1 cellular context compared by ENCODE assay signal in genomic region chr6:73049971-73050594, GRCh38.
TF ChIP-seq lines count a peak whose summit lies in the region.

No MANE protein-coding gene starts in this region.

TF ChIP-seq in HEK293, 187 proteins besides CTCF, POLR2A, EP300 and RAD21 (continued from another document):
- TF ChIP-seq REPIN1 (tag by site-specific recombination; IDR thresholded peaks at IDR 0.05; ENCODE audit: low read depth): no peak
